Comparison of ENCODE assay signal across 2 cellular contexts in the genomic region with DNA sequence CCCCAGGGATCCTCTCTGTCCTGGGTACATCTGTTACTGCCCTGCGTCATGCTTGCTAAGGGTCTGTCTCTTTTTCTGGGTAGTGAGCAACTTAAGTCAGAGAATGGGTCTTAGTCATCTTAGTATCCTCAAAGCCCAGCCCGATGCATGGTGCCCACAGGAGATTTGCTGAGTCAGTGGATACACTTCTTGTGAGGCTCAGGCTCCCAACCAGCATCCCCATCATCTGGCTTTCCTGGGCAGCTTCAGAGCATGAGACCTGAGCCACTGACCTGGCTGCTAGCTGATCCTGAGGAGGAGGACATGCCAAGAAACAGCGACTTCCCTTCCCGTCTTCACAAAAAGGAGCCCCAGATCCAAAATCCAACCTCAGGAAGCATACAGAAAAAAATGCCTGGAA.
A peak's percentile ranks its signal among the peaks of the same experiment; 100 is the strongest.
TF ChIP-seq lines count a peak whose summit lies in the region.

No MANE protein-coding gene starts in this region.

TF ChIP-seq in A549, 52 proteins besides CTCF, POLR2A, EP300 and RAD21:
- TF ChIP-seq MAFK (IDR thresholded peaks at IDR 0.05; ENCODE audit: partially characterized antibody) (peak; percentile 84), HOXA7 (CRISPR knock-in tag; IDR thresholded peaks at IDR 0.05) (no peak), CHD2 (IDR thresholded peaks at IDR 0.05; ENCODE audit: low read length, partially characterized antibody) (no peak), GATA3 (IDR thresholded peaks at IDR 0.05; ENCODE audit: borderline replicate concordance) (no peak), RNF2 (IDR thresholded peaks at IDR 0.05; ENCODE audit: borderline replicate concordance, low read depth) (no peak), ESRRA (IDR thresholded peaks at IDR 0.05; ENCODE audit: borderline replicate concordance, low read length) (no peak)
- TF ChIP-seq, protein P1, sequence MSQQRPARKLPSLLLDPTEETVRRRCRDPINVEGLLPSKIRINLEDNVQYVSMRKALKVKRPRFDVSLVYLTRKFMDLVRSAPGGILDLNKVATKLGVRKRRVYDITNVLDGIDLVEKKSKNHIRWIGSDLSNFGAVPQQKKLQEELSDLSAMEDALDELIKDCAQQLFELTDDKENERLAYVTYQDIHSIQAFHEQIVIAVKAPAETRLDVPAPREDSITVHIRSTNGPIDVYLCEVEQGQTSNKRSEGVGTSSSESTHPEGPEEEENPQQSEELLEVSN (IDR thresholded peaks at IDR 0.05; ENCODE audit: borderline replicate concordance, low read depth): no peak

TF ChIP-seq in K562, 482 proteins besides CTCF, POLR2A, EP300 and RAD21:
- peak; percentile 71 for TF ChIP-seq MAFG (tag; conservative IDR thresholded peaks at IDR 0.05)
- no peak for TF ChIP-seq IRF1 (CRISPR knock-in tag; IDR thresholded peaks at IDR 0.05; ENCODE audit: borderline replicate concordance)
- TF ChIP-seq PTTG1 (tag; IDR thresholded peaks at IDR 0.05; ENCODE audit: low read depth): no peak
- no peak for TF ChIP-seq TSHZ1 (CRISPR knock-in tag; IDR thresholded peaks at IDR 0.05)
- no peak for TF ChIP-seq ZC3H4 (CRISPR knock-in tag; IDR thresholded peaks at IDR 0.05; ENCODE audit: borderline replicate concordance)
- no peak for TF ChIP-seq ZNF212 (CRISPR knock-in tag; IDR thresholded peaks at IDR 0.05)
- TF ChIP-seq C11orf30 (IDR thresholded peaks at IDR 0.05; ENCODE audit: low read depth): peak; percentile 72
- TF ChIP-seq MAFK (IDR thresholded peaks at IDR 0.05; ENCODE audit: low read length): peak; percentile 34; the same call in 1 of the 2 replicates
- TF ChIP-seq, protein P2, sequence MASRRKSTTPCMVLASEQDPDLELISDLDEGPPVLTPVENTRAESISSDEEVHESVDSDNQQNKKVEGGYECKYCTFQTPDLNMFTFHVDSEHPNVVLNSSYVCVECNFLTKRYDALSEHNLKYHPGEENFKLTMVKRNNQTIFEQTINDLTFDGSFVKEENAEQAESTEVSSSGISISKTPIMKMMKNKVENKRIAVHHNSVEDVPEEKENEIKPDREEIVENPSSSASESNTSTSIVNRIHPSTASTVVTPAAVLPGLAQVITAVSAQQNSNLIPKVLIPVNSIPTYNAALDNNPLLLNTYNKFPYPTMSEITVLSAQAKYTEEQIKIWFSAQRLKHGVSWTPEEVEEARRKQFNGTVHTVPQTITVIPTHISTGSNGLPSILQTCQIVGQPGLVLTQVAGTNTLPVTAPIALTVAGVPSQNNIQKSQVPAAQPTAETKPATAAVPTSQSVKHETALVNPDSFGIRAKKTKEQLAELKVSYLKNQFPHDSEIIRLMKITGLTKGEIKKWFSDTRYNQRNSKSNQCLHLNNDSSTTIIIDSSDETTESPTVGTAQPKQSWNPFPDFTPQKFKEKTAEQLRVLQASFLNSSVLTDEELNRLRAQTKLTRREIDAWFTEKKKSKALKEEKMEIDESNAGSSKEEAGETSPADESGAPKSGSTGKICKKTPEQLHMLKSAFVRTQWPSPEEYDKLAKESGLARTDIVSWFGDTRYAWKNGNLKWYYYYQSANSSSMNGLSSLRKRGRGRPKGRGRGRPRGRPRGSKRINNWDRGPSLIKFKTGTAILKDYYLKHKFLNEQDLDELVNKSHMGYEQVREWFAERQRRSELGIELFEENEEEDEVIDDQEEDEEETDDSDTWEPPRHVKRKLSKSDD (conservative IDR thresholded peaks at IDR 0.05; ENCODE audit: low read length): no peak
- no peak for TF ChIP-seq ZKSCAN3 (CRISPR knock-in tag; IDR thresholded peaks at IDR 0.05)
- TF ChIP-seq SMARCE1 (IDR thresholded peaks at IDR 0.05): no peak
- peak; percentile 12; the same call in 1 of the 2 replicates for TF ChIP-seq NFE2 (IDR thresholded peaks at IDR 0.05; ENCODE audit: low read depth)
- TF ChIP-seq, protein P3, sequence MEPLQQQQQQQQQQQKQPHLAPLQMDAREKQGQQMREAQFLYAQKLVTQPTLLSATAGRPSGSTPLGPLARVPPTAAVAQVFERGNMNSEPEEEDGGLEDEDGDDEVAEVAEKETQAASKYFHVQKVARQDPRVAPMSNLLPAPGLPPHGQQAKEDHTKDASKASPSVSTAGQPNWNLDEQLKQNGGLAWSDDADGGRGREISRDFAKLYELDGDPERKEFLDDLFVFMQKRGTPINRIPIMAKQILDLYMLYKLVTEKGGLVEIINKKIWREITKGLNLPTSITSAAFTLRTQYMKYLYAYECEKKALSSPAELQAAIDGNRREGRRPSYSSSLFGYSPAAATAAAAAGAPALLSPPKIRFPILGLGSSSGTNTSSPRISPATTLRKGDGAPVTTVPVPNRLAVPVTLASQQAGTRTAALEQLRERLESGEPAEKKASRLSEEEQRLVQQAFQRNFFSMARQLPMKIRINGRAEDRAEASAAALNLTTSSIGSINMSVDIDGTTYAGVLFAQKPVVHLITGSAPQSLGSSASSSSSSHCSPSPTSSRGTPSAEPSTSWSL (CRISPR knock-in tag; IDR thresholded peaks at IDR 0.05; ENCODE audit: borderline replicate concordance): no peak
- no peak for TF ChIP-seq MYBL2 (IDR thresholded peaks at IDR 0.05; ENCODE audit: low read depth)
- no peak for TF ChIP-seq MYBL2 (CRISPR knock-in tag; IDR thresholded peaks at IDR 0.05; ENCODE audit: borderline replicate concordance)
- no peak for TF ChIP-seq NR0B1 (IDR thresholded peaks at IDR 0.05; ENCODE audit: partially characterized antibody)
- TF ChIP-seq RUNX1 (IDR thresholded peaks at IDR 0.05; ENCODE audit: low read depth): no peak
- TF ChIP-seq, protein P4, sequence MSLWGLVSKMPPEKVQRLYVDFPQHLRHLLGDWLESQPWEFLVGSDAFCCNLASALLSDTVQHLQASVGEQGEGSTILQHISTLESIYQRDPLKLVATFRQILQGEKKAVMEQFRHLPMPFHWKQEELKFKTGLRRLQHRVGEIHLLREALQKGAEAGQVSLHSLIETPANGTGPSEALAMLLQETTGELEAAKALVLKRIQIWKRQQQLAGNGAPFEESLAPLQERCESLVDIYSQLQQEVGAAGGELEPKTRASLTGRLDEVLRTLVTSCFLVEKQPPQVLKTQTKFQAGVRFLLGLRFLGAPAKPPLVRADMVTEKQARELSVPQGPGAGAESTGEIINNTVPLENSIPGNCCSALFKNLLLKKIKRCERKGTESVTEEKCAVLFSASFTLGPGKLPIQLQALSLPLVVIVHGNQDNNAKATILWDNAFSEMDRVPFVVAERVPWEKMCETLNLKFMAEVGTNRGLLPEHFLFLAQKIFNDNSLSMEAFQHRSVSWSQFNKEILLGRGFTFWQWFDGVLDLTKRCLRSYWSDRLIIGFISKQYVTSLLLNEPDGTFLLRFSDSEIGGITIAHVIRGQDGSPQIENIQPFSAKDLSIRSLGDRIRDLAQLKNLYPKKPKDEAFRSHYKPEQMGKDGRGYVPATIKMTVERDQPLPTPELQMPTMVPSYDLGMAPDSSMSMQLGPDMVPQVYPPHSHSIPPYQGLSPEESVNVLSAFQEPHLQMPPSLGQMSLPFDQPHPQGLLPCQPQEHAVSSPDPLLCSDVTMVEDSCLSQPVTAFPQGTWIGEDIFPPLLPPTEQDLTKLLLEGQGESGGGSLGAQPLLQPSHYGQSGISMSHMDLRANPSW (CRISPR knock-in tag; IDR thresholded peaks at IDR 0.05): no peak
- peak; percentile 29; the same call in 1 of the 2 replicates for TF ChIP-seq MAFF (IDR thresholded peaks at IDR 0.05; ENCODE audit: low read length)
- TF ChIP-seq CBX5 (IDR thresholded peaks at IDR 0.05; ENCODE audit: borderline replicate concordance, low read depth): no peak
- no peak for TF ChIP-seq FOXJ2 (tag; IDR thresholded peaks at IDR 0.05)
- TF ChIP-seq EZH2 (IDR thresholded peaks at IDR 0.05; ENCODE audit: borderline replicate concordance, low read depth, low read length): no peak
- TF ChIP-seq PML (IDR thresholded peaks at IDR 0.05; ENCODE audit: low read length): no peak
- no peak for TF ChIP-seq POLR2AphosphoS2 (IDR thresholded peaks at IDR 0.05; ENCODE audit: low read length)
- TF ChIP-seq, protein P5, sequence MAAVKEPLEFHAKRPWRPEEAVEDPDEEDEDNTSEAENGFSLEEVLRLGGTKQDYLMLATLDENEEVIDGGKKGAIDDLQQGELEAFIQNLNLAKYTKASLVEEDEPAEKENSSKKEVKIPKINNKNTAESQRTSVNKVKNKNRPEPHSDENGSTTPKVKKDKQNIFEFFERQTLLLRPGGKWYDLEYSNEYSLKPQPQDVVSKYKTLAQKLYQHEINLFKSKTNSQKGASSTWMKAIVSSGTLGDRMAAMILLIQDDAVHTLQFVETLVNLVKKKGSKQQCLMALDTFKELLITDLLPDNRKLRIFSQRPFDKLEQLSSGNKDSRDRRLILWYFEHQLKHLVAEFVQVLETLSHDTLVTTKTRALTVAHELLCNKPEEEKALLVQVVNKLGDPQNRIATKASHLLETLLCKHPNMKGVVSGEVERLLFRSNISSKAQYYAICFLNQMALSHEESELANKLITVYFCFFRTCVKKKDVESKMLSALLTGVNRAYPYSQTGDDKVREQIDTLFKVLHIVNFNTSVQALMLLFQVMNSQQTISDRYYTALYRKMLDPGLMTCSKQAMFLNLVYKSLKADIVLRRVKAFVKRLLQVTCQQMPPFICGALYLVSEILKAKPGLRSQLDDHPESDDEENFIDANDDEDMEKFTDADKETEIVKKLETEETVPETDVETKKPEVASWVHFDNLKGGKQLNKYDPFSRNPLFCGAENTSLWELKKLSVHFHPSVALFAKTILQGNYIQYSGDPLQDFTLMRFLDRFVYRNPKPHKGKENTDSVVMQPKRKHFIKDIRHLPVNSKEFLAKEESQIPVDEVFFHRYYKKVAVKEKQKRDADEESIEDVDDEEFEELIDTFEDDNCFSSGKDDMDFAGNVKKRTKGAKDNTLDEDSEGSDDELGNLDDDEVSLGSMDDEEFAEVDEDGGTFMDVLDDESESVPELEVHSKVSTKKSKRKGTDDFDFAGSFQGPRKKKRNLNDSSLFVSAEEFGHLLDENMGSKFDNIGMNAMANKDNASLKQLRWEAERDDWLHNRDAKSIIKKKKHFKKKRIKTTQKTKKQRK (IDR thresholded peaks at IDR 0.05; ENCODE audit: borderline replicate concordance, low read depth, low read length): no peak
- TF ChIP-seq ZNF146 (CRISPR knock-in tag; IDR thresholded peaks at IDR 0.05; ENCODE audit: unreplicated experiment): no peak
- no peak for TF ChIP-seq MCM2 (IDR thresholded peaks at IDR 0.05; ENCODE audit: low read depth)
- TF ChIP-seq BACH1 (tag; IDR thresholded peaks at IDR 0.05): no peak
- peak; percentile 82 for TF ChIP-seq ZNF316 (IDR thresholded peaks at IDR 0.05)
- TF ChIP-seq, protein P6, sequence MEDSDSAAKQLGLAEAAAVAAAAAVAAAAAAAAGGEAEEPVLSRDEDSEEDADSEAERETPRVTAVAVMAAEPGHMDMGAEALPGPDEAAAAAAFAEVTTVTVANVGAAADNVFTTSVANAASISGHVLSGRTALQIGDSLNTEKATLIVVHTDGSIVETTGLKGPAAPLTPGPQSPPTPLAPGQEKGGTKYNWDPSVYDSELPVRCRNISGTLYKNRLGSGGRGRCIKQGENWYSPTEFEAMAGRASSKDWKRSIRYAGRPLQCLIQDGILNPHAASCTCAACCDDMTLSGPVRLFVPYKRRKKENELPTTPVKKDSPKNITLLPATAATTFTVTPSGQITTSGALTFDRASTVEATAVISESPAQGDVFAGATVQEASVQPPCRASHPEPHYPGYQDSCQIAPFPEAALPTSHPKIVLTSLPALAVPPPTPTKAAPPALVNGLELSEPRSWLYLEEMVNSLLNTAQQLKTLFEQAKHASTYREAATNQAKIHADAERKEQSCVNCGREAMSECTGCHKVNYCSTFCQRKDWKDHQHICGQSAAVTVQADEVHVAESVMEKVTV (CRISPR knock-in tag; IDR thresholded peaks at IDR 0.05): no peak
- TF ChIP-seq FOXA3 (CRISPR knock-in tag; conservative IDR thresholded peaks at IDR 0.05 in 1 of 2, IDR thresholded peaks at IDR 0.05 in 1 of 2): no peak
